ENCODE assay signal across 10 cellular contexts in the genomic region with DNA sequence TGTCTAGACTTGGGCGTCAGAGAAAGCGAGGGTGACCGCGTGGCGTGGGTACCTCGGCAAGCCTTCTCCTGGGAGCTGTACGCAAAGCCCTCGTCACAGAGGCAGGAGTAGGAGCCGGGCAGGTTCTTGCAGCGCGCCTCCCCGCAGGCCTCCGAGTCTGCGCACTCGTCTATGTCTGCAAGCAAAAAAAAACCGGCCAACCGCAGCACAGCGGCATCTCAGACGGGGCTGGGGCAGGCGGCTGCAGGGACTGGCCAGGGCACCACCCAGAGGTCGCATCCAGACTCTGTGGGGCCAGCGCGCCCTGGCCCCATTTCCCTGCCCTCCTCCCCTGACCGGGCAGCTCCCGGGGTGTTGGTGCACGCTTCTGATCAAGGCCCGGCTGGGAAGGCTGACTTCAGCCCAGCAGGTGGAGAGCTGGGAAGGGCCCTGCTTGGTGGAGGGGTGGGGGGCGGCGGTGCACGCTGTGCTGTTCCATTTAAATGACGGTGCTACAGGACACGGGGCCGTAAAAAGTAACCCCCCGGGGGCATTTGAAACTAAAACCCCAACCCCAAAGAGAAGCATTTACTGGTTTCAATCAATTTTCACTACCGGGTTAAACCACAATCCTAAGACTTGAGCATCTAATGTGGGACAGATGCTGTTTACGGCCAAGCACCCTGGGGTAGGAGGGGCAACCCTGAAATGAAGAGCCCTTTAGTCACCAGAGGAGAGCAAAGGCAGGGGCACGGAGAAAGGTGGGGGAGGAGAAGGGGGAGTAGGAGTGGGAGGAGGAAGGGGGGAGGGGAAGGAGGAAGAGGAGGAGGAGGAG. TPM values are rescaled to one million over a fixed set of nuclear protein-coding genes. Genes with fewer than 3 reads are reported as not detected.
DNase-seq lines count a peak whose midpoint lies in the region; ATAC-seq and TF ChIP-seq lines count a peak whose summit lies in the region.
"Had no signal": no experiment of that assay in that cellular context is flagged by ENCODE, and none has a peak within 500 bp of the region (broad histone marks: within the 10 kb centered on the region; RNA-seq: fewer than 3 reads in every experiment).

No MANE protein-coding gene starts in this region.

- H3K27me3 Mint-ChIP-seq in Caco-2 (ENCODE audit: insufficient read depth, unreplicated experiment): no peaks in the 10 kb centered on the region

- no peak overlapping the region for H3K27ac Mint-ChIP-seq in Caco-2 (ENCODE audit: unreplicated experiment)

- no peak for TF ChIP-seq RAD21 in HCT116 (IDR thresholded peaks at IDR 0.05; ENCODE audit: low read depth)

- peaks cover 40 to 59% (median 56%) of the 10 kb centered on the region in 10 experiments for H3K4me1 ChIP-seq in BLaER1 treated with 17β-estradiol and CSF1 and Interleukin-3, amounts not matched to agents 10 nM and 100 nM
- H3K4me1 ChIP-seq in HCT116 (ENCODE audit: control insufficient read depth in 1 of 2, insufficient read depth in 2 of 2, low read length in 2 of 2): peaks cover 29 to 43% of the 10 kb centered on the region in 2 experiments
- peaks cover 33% of the 10 kb centered on the region for H3K4me1 ChIP-seq in hepatocyte (ENCODE audit: insufficient read depth)
- peaks cover 13% of the 10 kb centered on the region for H3K4me1 ChIP-seq in Caco-2

- no peaks in the 10 kb centered on the region for H3K9me3 Mint-ChIP-seq in Caco-2 (ENCODE audit: unreplicated experiment)

- TF ChIP-seq CTCF in HCT116 (IDR thresholded peaks at IDR 0.05 in 2 of 3, conservative IDR thresholded peaks at IDR 0.05 in 1 of 3; ENCODE audit: borderline replicate concordance in 1 of 3, insufficient read depth in 1 of 3, low read depth in 2 of 3, low read length in 2 of 3) (no peak), hepatocyte (IDR thresholded peaks at IDR 0.05; ENCODE audit: poor library complexity) (no peak), Caco-2 (IDR thresholded peaks at IDR 0.05; ENCODE audit: insufficient read depth in 1 of 2, low read depth in 1 of 2, low read length in 1 of 2, severe bottlenecking in 1 of 2, unreplicated experiment in 1 of 2) (no peak)

- CTCF ChIA-PET in HCT116 (lab: Charles Lee) (no interaction called here), Caco-2 (lab: Charles Lee) (no interaction called here)

- H3K4me2 ChIP-seq in BLaER1 treated with 17β-estradiol and CSF1 and Interleukin-3, amounts not matched to agents 10 nM and 100 nM: peak overlapping the region in 10 of 11 experiments; percentile 27 to 65 (median 56); a peak in 17 of 22 replicates
- no peak overlapping the region for H3K4me2 ChIP-seq in HCT116 (ENCODE audit: low read length)
- H3K4me2 ChIP-seq in hepatocyte: no peak overlapping the region

- peaks cover 13 to 69% (median 39%) of the 10 kb centered on the region in 11 experiments; a peak in 21 of 22 replicates for H3K36me3 ChIP-seq in BLaER1 treated with 17β-estradiol and CSF1 and Interleukin-3, amounts not matched to agents 10 nM and 100 nM
- H3K36me3 ChIP-seq in HCT116 (ENCODE audit: control insufficient read depth in 1 of 2, insufficient read depth in 2 of 2, low read length in 2 of 2): peaks cover 0 to 4% of the 10 kb centered on the region in 2 experiments; a peak in 1 of 4 replicates
- no peaks in the 10 kb centered on the region for H3K36me3 ChIP-seq in hepatocyte (replicated peaks; ENCODE audit: insufficient read depth, low read depth)
- no peaks in the 10 kb centered on the region; the same call in 1 of the 2 replicates for H3K36me3 ChIP-seq in Caco-2 (ENCODE audit: control insufficient read depth, insufficient read depth, low read length)
- H3K36me3 ChIP-seq: ovary had no signal

- H3K27me3 ChIP-seq in BLaER1 treated with 17β-estradiol and CSF1 and Interleukin-3, amounts not matched to agents 10 nM and 100 nM: peaks cover 0 to 24% (median 0%) of the 10 kb centered on the region in 11 experiments; a peak in 4 of 22 replicates
- H3K27me3 ChIP-seq in HCT116 (ENCODE audit: insufficient read depth, low read length) (no peaks in the 10 kb centered on the region), hepatocyte (no peaks in the 10 kb centered on the region), Caco-2 (replicated peaks; ENCODE audit: control insufficient read depth, insufficient read depth, low read length) (no peaks in the 10 kb centered on the region)
- H3K27me3 ChIP-seq: ovary had no signal

- H2AFZ ChIP-seq in HCT116 (ENCODE audit: low read depth, low read length, poor library complexity, severe bottlenecking): no peak overlapping the region
- H2AFZ ChIP-seq in hepatocyte: no peak overlapping the region

- no peak overlapping the region for H3K9ac ChIP-seq in BLaER1 treated with 17β-estradiol and CSF1 and Interleukin-3, amounts not matched to agents 10 nM and 100 nM
- no peak overlapping the region for H3K9ac ChIP-seq in HCT116 (ENCODE audit: low read length)

- peaks cover 13% of the 10 kb centered on the region for H3K36me3 Mint-ChIP-seq in Caco-2 (ENCODE audit: insufficient read depth, unreplicated experiment)

- POLR2A ChIA-PET in HCT116 (lab: Charles Lee): no interaction called here
- POLR2A ChIA-PET in Caco-2 (lab: Charles Lee): no interaction called here

- no peaks in the 10 kb centered on the region for H3K9me3 ChIP-seq in BLaER1 treated with 17β-estradiol and CSF1 and Interleukin-3, amounts not matched to agents 10 nM and 100 nM (replicated peaks in 1 of 11)
- H3K9me3 ChIP-seq in HCT116 (ENCODE audit: control insufficient read depth in 1 of 2, insufficient read depth in 1 of 2, low read depth in 1 of 2, low read length in 2 of 2) (no peaks in the 10 kb centered on the region), hepatocyte (ENCODE audit: low read depth) (no peaks in the 10 kb centered on the region), Caco-2 (no peaks in the 10 kb centered on the region)
- H3K9me3 ChIP-seq: ovary had no signal

- peaks cover 82 to 91% (median 86%) of the 10 kb centered on the region in 11 experiments; a peak in 21 of 22 replicates for H4K20me1 ChIP-seq in BLaER1 treated with 17β-estradiol and CSF1 and Interleukin-3, amounts not matched to agents 10 nM and 100 nM
- no peaks in the 10 kb centered on the region for H4K20me1 ChIP-seq in HCT116 (ENCODE audit: insufficient read depth)
- no peaks in the 10 kb centered on the region for H4K20me1 ChIP-seq in hepatocyte (ENCODE audit: insufficient read depth, poor library complexity, severe bottlenecking)

- no peak for TF ChIP-seq POLR2A in HCT116 (IDR thresholded peaks at IDR 0.05; ENCODE audit: borderline replicate concordance, extremely low read depth, insufficient read depth, insufficient read length)

- WGBS in hepatocyte (ENCODE audit: low lambda C conversion rate, missing lambda C conversion rate): 73% methylated on average over 34 of the region's 37 CpGs

- DNase-seq in HCT116 (ENCODE audit: low read depth, low spot score) (no peak), SK-N-DZ (ENCODE audit: low spot score) (peak; percentile 83), hepatocyte (ENCODE audit: low spot score) (peak; percentile 45), NCI-H774 (lab: John Stamatoyannopoulos, UW) (no peak), NK-92 (lab: John Stamatoyannopoulos, UW; ENCODE audit: unreplicated experiment) (no peak), Caco-2 (no peak)
- DNase-seq in activated CD4-positive, CD25-positive, alpha-beta regulatory T cell (lab: John Stamatoyannopoulos, UW): no peak
- DNase-seq: T-helper 9 cell had no signal

- BruUV-seq in HCT116 (replicated peaks; lab: Mats Ljungman, UMichigan) (no TSS peak), Caco-2 (replicated peaks; lab: Mats Ljungman, UMichigan) (no TSS peak)

- H3K9me2 ChIP-seq in HCT116 (ENCODE audit: insufficient read depth): no peaks in the 10 kb centered on the region
- no peaks in the 10 kb centered on the region for H3K9me2 ChIP-seq in hepatocyte (replicated peaks; ENCODE audit: insufficient read depth)

- H3K4me1 Mint-ChIP-seq in Caco-2 (ENCODE audit: low read depth, unreplicated experiment): peaks cover 13% of the 10 kb centered on the region

- ATAC-seq in HCT116: no peak

- H3K27ac ChIP-seq in BLaER1 treated with 17β-estradiol and CSF1 and Interleukin-3, amounts not matched to agents 10 nM and 100 nM: no peak overlapping the region
- peak overlapping the region; percentile 39 for H3K27ac ChIP-seq in HCT116 (ENCODE audit: low read depth, low read length)
- no peak overlapping the region for H3K27ac ChIP-seq in hepatocyte
- H3K27ac ChIP-seq: ovary had no signal

- intact Hi-C loops in HCT116 (cut with micrococcal nuclease) (no loop called here), Caco-2 (cut with micrococcal nuclease; ENCODE audit: unreplicated experiment) (no loop called here)

- RAD21 ChIA-PET in HCT116 (lab: Charles Lee; ENCODE audit: low non-redundant PET in 1 of 2, low total read pairs in 2 of 2, uncharacterized antibody in 2 of 2, unreplicated experiment in 2 of 2): no interaction called here

- H3K4me3 Mint-ChIP-seq in Caco-2 (ENCODE audit: unreplicated experiment): no peak overlapping the region

- H3K4me3 ChIP-seq in BLaER1 treated with 17β-estradiol and CSF1 and Interleukin-3, amounts not matched to agents 10 nM and 100 nM: no peak overlapping the region
- H3K4me3 ChIP-seq in HCT116 (replicated peaks in 1 of 2; ENCODE audit: low read depth in 1 of 2, low read length in 2 of 2) (no peak overlapping the region), hepatocyte (no peak overlapping the region), Caco-2 (ENCODE audit: low read depth, low read length) (no peak overlapping the region)
- H3K4me3 ChIP-seq: ovary had no signal

- H3K79me2 ChIP-seq in HCT116 (ENCODE audit: insufficient read depth, low read length): no peaks in the 10 kb centered on the region
- no peaks in the 10 kb centered on the region for H3K79me2 ChIP-seq in hepatocyte

TF ChIP-seq in HCT116, 20 proteins besides CTCF, POLR2A, EP300 and RAD21 (continues in another document):
- TF ChIP-seq TCF7L2 (IDR thresholded peaks at IDR 0.05; ENCODE audit: borderline replicate concordance, extremely low read depth, insufficient read depth, insufficient read length) (no peak), SRF (IDR thresholded peaks at IDR 0.05; ENCODE audit: low read depth) (no peak), ZFX (IDR thresholded peaks at IDR 0.05) (no peak), CEBPB (IDR thresholded peaks at IDR 0.05; ENCODE audit: low read depth) (no peak), EGR1 (IDR thresholded peaks at IDR 0.05; ENCODE audit: low read depth) (no peak), ELF1 (IDR thresholded peaks at IDR 0.05; ENCODE audit: borderline replicate concordance, low read depth) (no peak), JUND (IDR thresholded peaks at IDR 0.05) (no peak), SP1 (IDR thresholded peaks at IDR 0.05; ENCODE audit: low read depth) (no peak)
- TF ChIP-seq, protein P1, sequence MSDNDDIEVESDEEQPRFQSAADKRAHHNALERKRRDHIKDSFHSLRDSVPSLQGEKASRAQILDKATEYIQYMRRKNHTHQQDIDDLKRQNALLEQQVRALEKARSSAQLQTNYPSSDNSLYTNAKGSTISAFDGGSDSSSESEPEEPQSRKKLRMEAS (IDR thresholded peaks at IDR 0.05): no peak

RNA-seq across cellular contexts. Expression of a gene that starts 28.2 kb away (rescaled TPM):
- total RNA-seq in HCT116 (2021; ENCODE audit: unreplicated experiment): 49.4 TPM
- 48.8 and 55.5 TPM in 2 replicates for polyA plus RNA-seq in HCT116 (2012)
- 2.2 and 3.3 TPM in 2 replicates for polyA plus RNA-seq in SK-N-DZ (2014; cell fraction: cytosol; rRNA removed)
- polyA plus RNA-seq in SK-N-DZ (2014; cell fraction: nucleus; rRNA removed): 9.1 and 12.5 TPM in 2 replicates
- 62.5 and 70.0 TPM in 2 replicates for total RNA-seq in hepatocyte
- 146 and 163 TPM in 2 replicates for polyA plus RNA-seq in hepatocyte
- total RNA-seq in Caco-2 (2022): 29.9 and 34.8 TPM in 2 replicates

Comparison
In these comparisons a context has a peak if more than half of its experiments do, and no peak if none do; other contexts are left out.
1. H3K4me2 ChIP-seq: peak in BLaER1 treated with 17β-estradiol and CSF1 and Interleukin-3, amounts not matched to agents 10 nM and 100 nM (10 of 11); none in HCT116 (single experiment) and hepatocyte (single experiment).
2. DNase-seq: peak in SK-N-DZ (single experiment) and hepatocyte (single experiment); none in HCT116 (single experiment), NCI-H774 (single experiment), NK-92 (single experiment), activated CD4-positive, CD25-positive, alpha-beta regulatory T cell (0 of 4) and Caco-2 (0 of 2).